In the genomic region with DNA sequence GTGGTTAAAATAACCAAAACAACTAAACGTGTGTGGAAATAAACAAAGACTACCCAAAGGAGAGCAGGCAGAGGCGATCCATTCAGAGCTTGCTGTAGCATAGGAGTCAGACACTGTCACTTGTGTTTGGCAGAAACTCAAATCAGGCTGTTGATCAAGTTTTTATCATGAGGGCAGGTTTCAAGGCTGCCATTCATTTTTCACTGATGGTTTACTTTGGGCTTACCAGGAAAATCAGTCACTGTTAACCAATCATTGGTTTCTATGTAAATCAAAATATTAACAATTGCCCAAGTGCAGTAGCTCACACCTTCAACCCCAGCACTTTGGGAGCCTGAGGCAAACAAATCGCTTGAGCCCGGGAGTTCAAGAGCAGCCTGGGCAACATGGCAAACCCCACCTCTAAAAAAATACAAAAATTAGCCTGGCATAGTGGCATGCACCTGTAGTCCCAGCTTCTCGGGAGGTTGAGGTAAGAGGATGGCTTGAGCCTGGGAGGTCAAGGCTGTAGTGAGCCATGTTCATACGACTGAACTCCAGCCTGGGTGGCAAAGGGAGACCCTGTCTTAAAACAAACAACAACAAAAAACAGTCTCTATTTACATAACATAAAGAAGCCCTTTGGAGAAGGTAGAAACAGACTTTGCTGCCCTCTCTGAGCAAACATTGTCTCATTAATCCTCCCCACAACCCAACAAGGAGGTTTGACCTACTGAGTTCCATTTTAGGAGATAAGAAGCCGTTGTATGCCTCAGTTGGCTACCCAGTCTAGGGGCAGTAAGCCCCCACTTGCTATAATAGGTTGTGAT, we compare ENCODE assay signal across 20 cellular contexts.
"Had no signal": no experiment of that assay in that cellular context is flagged by ENCODE, and none has a peak within 500 bp of the region (broad histone marks: within the 10 kb centered on the region; RNA-seq: fewer than 3 reads in every experiment).

No MANE protein-coding gene starts in this region.

- H3K9me3 ChIP-seq: gastrocnemius medialis had no signal

- H3K4me1 ChIP-seq: ascending aorta, esophagus muscularis mucosa, gastrocnemius medialis, left ventricle myocardium inferior, upper lobe of right lung had no signal

- H3K4me3 ChIP-seq: ascending aorta, esophagus muscularis mucosa, gastrocnemius medialis, left ventricle myocardium inferior, spleen, upper lobe of right lung had no signal

- H3K27ac ChIP-seq: ascending aorta, esophagus muscularis mucosa, gastrocnemius medialis, left ventricle myocardium inferior, neutrophil, spleen, upper lobe of right lung had no signal

- H3K36me3 ChIP-seq: ascending aorta, esophagus muscularis mucosa, gastrocnemius medialis, left ventricle myocardium inferior, neutrophil, spleen, upper lobe of right lung had no signal

- H3K27me3 ChIP-seq: ascending aorta, esophagus muscularis mucosa, gastrocnemius medialis, neutrophil, upper lobe of right lung had no signal

- DNase-seq: activated CD4-positive, alpha-beta memory T cell treated with anti-CD3 and anti-CD28 coated beads, Interleukin-2, amount 10 ng/mL, durations not matched to agents 7 days and 5 days; activated CD4-positive, alpha-beta T cell treated with anti-CD3 and anti-CD28 coated beads, Interleukin-2, amount 10 ng/mL, durations not matched to agents 24 days and 14 days; activated effector memory CD4-positive, alpha-beta T cell treated with anti-CD3 and anti-CD28 coated beads, Interleukin-2, amount 50 U/mL, for 16 hours; activated naive CD4-positive, alpha-beta T cell treated with anti-CD3 and anti-CD28 coated beads, Interleukin-2, amount 50 U/mL, for 16 hours; activated T-cell treated with anti-CD3 and anti-CD28 coated beads, Interleukin-2, amount 50 U/mL, for 72 hours; central memory CD4-positive, alpha-beta T cell; dermis blood vessel endothelial cell; effector memory CD4-positive, alpha-beta T cell; gastrocnemius medialis; hypothalamus; left ventricle myocardium inferior; mammary epithelial cell; spleen; stimulated activated CD4-positive, alpha-beta T cell treated with anti-CD3 and anti-CD28 coated beads, Interleukin-4, amount 100 ng/mL, for 24 hours; stimulated activated naive CD4-positive, alpha-beta T cell treated with Interleukin-2 at 50 U/mL for 16 hours; T1000; upper lobe of right lung had no signal

- ATAC-seq: activated T-cell treated with anti-CD3 and anti-CD28 coated beads, Interleukin-2, amount 50 U/mL, for 72 hours; gastrocnemius medialis; upper lobe of right lung had no signal
